1 cellular context compared by ENCODE assay signal in the genomic region with DNA sequence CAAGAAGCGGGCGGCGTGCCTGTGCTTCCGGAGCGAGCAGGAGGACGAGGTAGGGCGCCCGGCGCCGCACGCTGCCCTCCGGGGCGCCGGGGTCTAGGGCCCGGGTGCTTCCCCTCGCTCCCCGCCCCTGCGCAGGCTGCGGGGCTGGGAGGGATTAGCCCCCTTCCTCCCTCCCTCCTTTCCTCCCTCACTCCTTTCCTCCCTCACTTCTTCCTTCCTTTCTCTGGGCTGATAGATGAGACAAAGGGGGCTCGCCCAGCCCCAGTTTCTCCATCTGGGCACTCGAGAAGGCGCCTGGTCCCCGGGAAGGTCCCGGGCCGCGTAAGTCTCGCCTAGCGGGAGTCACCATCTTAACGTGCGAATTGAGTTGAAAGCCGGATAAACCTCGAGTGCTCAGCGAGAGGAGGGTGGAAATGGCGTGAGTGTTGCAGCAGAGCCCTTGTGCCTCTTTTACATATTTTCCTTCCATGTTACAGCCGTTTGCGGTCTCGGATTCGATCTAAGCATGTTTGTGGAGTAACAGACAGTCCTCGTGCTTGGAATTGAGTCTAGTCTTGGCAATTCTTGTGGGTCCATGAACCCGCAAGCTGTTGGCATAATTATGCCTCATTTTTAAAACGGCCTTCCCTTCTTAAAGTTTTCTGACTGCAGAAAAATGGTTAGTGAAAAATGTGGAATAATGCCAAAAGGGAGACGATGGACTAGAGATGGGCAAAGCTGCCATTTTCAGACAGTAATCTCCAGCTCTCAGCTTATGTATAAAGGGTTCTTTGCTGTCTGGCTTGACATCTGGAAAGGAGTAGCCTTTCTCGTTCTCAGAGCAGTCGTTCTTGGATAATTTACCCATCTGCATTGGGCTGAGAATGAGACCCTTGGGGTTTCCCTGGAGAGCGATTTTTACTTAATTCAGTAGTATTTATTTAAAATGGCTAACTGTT.
TF ChIP-seq lines count a peak whose summit lies in the region.

No MANE protein-coding gene starts in this region.

TF ChIP-seq in HEK293, 187 proteins besides CTCF, POLR2A, EP300 and RAD21 (continued from another document):
- TF ChIP-seq ZEB2 (tag by site-specific recombination; IDR thresholded peaks at IDR 0.05) (peak; percentile 31; the same call in 1 of the 2 replicates), ZNF560 (tag by site-specific recombination; IDR thresholded peaks at IDR 0.05; ENCODE audit: borderline replicate concordance) (no peak), HOXA7 (CRISPR knock-in tag; IDR thresholded peaks at IDR 0.05; ENCODE audit: borderline replicate concordance) (no peak), KLF10 (tag by site-specific recombination; IDR thresholded peaks at IDR 0.05) (peak; percentile 21; the same call in 1 of the 2 replicates), ZBTB20 (tag by site-specific recombination; IDR thresholded peaks at IDR 0.05) (peak; percentile 95), ZNF677 (tag by site-specific recombination; IDR thresholded peaks at IDR 0.05) (0 out of 2 replicates have a peak, but pooled peaks have one; percentile 46), KLF8 (tag by site-specific recombination; IDR thresholded peaks at IDR 0.05) (0 out of 2 replicates have a peak, but pooled peaks have one; percentile 25), WT1 (tag by site-specific recombination; IDR thresholded peaks at IDR 0.05) (no peak), ZNF621 (tag by site-specific recombination; IDR thresholded peaks at IDR 0.05) (no peak), PRDM1 (tag by site-specific recombination; IDR thresholded peaks at IDR 0.05) (peak; percentile 89), ZNF596 (tag by site-specific recombination; IDR thresholded peaks at IDR 0.05) (peak; percentile 48; the same call in 1 of the 2 replicates), ZNF561 (tag by site-specific recombination; IDR thresholded peaks at IDR 0.05; ENCODE audit: borderline replicate concordance) (no peak), ELK4 (IDR thresholded peaks at IDR 0.05; ENCODE audit: borderline replicate concordance, low read depth, low read length) (no peak), ZNF184 (tag by site-specific recombination; IDR thresholded peaks at IDR 0.05) (no peak), ZNF626 (tag by site-specific recombination; IDR thresholded peaks at IDR 0.05) (no peak), ZFP37 (tag by site-specific recombination; IDR thresholded peaks at IDR 0.05) (peak; percentile 29; the same call in 1 of the 2 replicates), ZXDB (tag by site-specific recombination; IDR thresholded peaks at IDR 0.05) (no peak), ZBTB48 (tag by site-specific recombination; IDR thresholded peaks at IDR 0.05) (peak; percentile 77), MZF1 (tag by site-specific recombination; IDR thresholded peaks at IDR 0.05; ENCODE audit: borderline replicate concordance) (no peak), KLF9 (tag by site-specific recombination; IDR thresholded peaks at IDR 0.05; ENCODE audit: low read depth) (0 out of 2 replicates have a peak, but pooled peaks have one; percentile 14), EGR2 (tag by site-specific recombination; IDR thresholded peaks at IDR 0.05; ENCODE audit: low read depth) (no peak), ZSCAN30 (tag by site-specific recombination; IDR thresholded peaks at IDR 0.05) (0 out of 2 replicates have a peak, but pooled peaks have one; percentile 5), ZNF514 (tag by site-specific recombination; IDR thresholded peaks at IDR 0.05) (no peak), ZFP69B (tag by site-specific recombination; IDR thresholded peaks at IDR 0.05) (peak; percentile 45; the same call in 1 of the 2 replicates), ZNF585B (tag by site-specific recombination; IDR thresholded peaks at IDR 0.05) (no peak), ZNF335 (tag by site-specific recombination; conservative IDR thresholded peaks at IDR 0.05) (peak; percentile 97), ZNF398 (tag by site-specific recombination; IDR thresholded peaks at IDR 0.05) (peak; percentile 77), ZNF366 (tag by site-specific recombination; conservative IDR thresholded peaks at IDR 0.05) (peak; percentile 94), ZBTB8A (tag by site-specific recombination; IDR thresholded peaks at IDR 0.05) (peak; percentile 94), ZNF404 (tag by site-specific recombination; IDR thresholded peaks at IDR 0.05) (no peak), MYNN (tag by site-specific recombination; IDR thresholded peaks at IDR 0.05; ENCODE audit: borderline replicate concordance) (no peak), ZNF169 (tag by site-specific recombination; IDR thresholded peaks at IDR 0.05) (no peak), ZIC2 (tag by site-specific recombination; IDR thresholded peaks at IDR 0.05) (peak; percentile 15; the same call in 1 of the 2 replicates)
- TF ChIP-seq, protein P1, sequence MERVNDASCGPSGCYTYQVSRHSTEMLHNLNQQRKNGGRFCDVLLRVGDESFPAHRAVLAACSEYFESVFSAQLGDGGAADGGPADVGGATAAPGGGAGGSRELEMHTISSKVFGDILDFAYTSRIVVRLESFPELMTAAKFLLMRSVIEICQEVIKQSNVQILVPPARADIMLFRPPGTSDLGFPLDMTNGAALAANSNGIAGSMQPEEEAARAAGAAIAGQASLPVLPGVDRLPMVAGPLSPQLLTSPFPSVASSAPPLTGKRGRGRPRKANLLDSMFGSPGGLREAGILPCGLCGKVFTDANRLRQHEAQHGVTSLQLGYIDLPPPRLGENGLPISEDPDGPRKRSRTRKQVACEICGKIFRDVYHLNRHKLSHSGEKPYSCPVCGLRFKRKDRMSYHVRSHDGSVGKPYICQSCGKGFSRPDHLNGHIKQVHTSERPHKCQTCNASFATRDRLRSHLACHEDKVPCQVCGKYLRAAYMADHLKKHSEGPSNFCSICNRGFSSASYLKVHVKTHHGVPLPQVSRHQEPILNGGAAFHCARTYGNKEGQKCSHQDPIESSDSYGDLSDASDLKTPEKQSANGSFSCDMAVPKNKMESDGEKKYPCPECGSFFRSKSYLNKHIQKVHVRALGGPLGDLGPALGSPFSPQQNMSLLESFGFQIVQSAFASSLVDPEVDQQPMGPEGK (tag by site-specific recombination; IDR thresholded peaks at IDR 0.05) = peak; percentile 38
- TF ChIP-seq, protein P2, sequence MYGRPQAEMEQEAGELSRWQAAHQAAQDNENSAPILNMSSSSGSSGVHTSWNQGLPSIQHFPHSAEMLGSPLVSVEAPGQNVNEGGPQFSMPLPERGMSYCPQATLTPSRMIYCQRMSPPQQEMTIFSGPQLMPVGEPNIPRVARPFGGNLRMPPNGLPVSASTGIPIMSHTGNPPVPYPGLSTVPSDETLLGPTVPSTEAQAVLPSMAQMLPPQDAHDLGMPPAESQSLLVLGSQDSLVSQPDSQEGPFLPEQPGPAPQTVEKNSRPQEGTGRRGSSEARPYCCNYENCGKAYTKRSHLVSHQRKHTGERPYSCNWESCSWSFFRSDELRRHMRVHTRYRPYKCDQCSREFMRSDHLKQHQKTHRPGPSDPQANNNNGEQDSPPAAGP (tag by site-specific recombination; IDR thresholded peaks at IDR 0.05) = no peak
- TF ChIP-seq, protein P3, sequence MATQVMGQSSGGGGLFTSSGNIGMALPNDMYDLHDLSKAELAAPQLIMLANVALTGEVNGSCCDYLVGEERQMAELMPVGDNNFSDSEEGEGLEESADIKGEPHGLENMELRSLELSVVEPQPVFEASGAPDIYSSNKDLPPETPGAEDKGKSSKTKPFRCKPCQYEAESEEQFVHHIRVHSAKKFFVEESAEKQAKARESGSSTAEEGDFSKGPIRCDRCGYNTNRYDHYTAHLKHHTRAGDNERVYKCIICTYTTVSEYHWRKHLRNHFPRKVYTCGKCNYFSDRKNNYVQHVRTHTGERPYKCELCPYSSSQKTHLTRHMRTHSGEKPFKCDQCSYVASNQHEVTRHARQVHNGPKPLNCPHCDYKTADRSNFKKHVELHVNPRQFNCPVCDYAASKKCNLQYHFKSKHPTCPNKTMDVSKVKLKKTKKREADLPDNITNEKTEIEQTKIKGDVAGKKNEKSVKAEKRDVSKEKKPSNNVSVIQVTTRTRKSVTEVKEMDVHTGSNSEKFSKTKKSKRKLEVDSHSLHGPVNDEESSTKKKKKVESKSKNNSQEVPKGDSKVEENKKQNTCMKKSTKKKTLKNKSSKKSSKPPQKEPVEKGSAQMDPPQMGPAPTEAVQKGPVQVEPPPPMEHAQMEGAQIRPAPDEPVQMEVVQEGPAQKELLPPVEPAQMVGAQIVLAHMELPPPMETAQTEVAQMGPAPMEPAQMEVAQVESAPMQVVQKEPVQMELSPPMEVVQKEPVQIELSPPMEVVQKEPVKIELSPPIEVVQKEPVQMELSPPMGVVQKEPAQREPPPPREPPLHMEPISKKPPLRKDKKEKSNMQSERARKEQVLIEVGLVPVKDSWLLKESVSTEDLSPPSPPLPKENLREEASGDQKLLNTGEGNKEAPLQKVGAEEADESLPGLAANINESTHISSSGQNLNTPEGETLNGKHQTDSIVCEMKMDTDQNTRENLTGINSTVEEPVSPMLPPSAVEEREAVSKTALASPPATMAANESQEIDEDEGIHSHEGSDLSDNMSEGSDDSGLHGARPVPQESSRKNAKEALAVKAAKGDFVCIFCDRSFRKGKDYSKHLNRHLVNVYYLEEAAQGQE (tag by site-specific recombination; IDR thresholded peaks at IDR 0.05) = no peak
- TF ChIP-seq, protein P4, sequence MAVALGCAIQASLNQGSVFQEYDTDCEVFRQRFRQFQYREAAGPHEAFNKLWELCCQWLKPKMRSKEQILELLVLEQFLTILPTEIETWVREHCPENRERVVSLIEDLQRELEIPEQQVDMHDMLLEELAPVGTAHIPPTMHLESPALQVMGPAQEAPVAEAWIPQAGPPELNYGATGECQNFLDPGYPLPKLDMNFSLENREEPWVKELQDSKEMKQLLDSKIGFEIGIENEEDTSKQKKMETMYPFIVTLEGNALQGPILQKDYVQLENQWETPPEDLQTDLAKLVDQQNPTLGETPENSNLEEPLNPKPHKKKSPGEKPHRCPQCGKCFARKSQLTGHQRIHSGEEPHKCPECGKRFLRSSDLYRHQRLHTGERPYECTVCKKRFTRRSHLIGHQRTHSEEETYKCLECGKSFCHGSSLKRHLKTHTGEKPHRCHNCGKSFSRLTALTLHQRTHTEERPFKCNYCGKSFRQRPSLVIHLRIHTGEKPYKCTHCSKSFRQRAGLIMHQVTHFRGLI (tag by site-specific recombination; IDR thresholded peaks at IDR 0.05) = peak; percentile 98
- TF ChIP-seq, protein P5, sequence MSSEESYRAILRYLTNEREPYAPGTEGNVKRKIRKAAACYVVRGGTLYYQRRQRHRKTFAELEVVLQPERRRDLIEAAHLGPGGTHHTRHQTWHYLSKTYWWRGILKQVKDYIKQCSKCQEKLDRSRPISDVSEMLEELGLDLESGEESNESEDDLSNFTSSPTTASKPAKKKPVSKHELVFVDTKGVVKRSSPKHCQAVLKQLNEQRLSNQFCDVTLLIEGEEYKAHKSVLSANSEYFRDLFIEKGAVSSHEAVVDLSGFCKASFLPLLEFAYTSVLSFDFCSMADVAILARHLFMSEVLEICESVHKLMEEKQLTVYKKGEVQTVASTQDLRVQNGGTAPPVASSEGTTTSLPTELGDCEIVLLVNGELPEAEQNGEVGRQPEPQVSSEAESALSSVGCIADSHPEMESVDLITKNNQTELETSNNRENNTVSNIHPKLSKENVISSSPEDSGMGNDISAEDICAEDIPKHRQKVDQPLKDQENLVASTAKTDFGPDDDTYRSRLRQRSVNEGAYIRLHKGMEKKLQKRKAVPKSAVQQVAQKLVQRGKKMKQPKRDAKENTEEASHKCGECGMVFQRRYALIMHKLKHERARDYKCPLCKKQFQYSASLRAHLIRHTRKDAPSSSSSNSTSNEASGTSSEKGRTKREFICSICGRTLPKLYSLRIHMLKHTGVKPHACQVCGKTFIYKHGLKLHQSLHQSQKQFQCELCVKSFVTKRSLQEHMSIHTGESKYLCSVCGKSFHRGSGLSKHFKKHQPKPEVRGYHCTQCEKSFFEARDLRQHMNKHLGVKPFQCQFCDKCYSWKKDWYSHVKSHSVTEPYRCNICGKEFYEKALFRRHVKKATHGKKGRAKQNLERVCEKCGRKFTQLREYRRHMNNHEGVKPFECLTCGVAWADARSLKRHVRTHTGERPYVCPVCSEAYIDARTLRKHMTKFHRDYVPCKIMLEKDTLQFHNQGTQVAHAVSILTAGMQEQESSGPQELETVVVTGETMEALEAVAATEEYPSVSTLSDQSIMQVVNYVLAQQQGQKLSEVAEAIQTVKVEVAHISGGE (tag by site-specific recombination; conservative IDR thresholded peaks at IDR 0.05; ENCODE audit: low read depth) = peak; percentile 27; the same call in 1 of the 2 replicates
- TF ChIP-seq, protein P6, sequence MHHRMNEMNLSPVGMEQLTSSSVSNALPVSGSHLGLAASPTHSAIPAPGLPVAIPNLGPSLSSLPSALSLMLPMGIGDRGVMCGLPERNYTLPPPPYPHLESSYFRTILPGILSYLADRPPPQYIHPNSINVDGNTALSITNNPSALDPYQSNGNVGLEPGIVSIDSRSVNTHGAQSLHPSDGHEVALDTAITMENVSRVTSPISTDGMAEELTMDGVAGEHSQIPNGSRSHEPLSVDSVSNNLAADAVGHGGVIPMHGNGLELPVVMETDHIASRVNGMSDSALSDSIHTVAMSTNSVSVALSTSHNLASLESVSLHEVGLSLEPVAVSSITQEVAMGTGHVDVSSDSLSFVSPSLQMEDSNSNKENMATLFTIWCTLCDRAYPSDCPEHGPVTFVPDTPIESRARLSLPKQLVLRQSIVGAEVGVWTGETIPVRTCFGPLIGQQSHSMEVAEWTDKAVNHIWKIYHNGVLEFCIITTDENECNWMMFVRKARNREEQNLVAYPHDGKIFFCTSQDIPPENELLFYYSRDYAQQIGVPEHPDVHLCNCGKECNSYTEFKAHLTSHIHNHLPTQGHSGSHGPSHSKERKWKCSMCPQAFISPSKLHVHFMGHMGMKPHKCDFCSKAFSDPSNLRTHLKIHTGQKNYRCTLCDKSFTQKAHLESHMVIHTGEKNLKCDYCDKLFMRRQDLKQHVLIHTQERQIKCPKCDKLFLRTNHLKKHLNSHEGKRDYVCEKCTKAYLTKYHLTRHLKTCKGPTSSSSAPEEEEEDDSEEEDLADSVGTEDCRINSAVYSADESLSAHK (tag by site-specific recombination; IDR thresholded peaks at IDR 0.05) = no peak
TF ChIP-seq in HEK293: peak in this region for 26.
